Comparison of ENCODE assay signal across 1 cellular context in genomic region chr12:40614923-40615322, GRCh38.
TF ChIP-seq lines count a peak whose summit lies in the region.

No MANE protein-coding gene starts in this region.

TF ChIP-seq in GM12878, 131 proteins besides CTCF, POLR2A, EP300 and RAD21 (continued from another document and continues in another):
- TF ChIP-seq NKRF (conservative IDR thresholded peaks at IDR 0.05) (no peak), MTA2 (IDR thresholded peaks at IDR 0.05; ENCODE audit: low read depth) (peak; percentile 64), NBN (IDR thresholded peaks at IDR 0.05) (no peak), FOS (IDR thresholded peaks at IDR 0.05; ENCODE audit: borderline replicate concordance, extremely low read depth, insufficient read length) (no peak), IRF4 (IDR thresholded peaks at IDR 0.05; ENCODE audit: low read depth, low read length) (peak; percentile 84; the same call in 1 of the 2 replicates), NFXL1 (IDR thresholded peaks at IDR 0.05; ENCODE audit: borderline replicate concordance) (no peak), ATF7 (IDR thresholded peaks at IDR 0.05; ENCODE audit: low read depth) (no peak), KAT2A (conservative IDR thresholded peaks at IDR 0.05; ENCODE audit: control insufficient read depth, low read depth, low read length) (no peak), ZBTB11 (CRISPR knock-in tag; IDR thresholded peaks at IDR 0.05) (no peak), GABPA (IDR thresholded peaks at IDR 0.05; ENCODE audit: low read depth) (peak; percentile 60; the same call in 1 of the 2 replicates), RB1 (IDR thresholded peaks at IDR 0.05; ENCODE audit: borderline replicate concordance) (no peak), FOXM1 (IDR thresholded peaks at IDR 0.05; ENCODE audit: low read depth, low read length) (peak; percentile 81; the same call in 1 of the 2 replicates), KLF5 (IDR thresholded peaks at IDR 0.05; ENCODE audit: partially characterized antibody) (no peak), ASH2L (IDR thresholded peaks at IDR 0.05; ENCODE audit: borderline replicate concordance, low read depth) (no peak), HCFC1 (IDR thresholded peaks at IDR 0.05; ENCODE audit: low read length) (no peak), PKNOX1 (IDR thresholded peaks at IDR 0.05) (no peak), CBX3 (IDR thresholded peaks at IDR 0.05; ENCODE audit: borderline replicate concordance, low read depth) (no peak), ZNF687 (IDR thresholded peaks at IDR 0.05) (no peak), ZNF592 (IDR thresholded peaks at IDR 0.05) (no peak), POLR2AphosphoS2 (IDR thresholded peaks at IDR 0.05; ENCODE audit: low read depth, low read length) (no peak), PAX8 (IDR thresholded peaks at IDR 0.05) (no peak), ZNF24 (IDR thresholded peaks at IDR 0.05) (no peak), BCL3 (IDR thresholded peaks at IDR 0.05; ENCODE audit: borderline replicate concordance, insufficient read depth, low read depth, low read length, poor library complexity, severe bottlenecking) (peak; percentile 80), NR2C1 (IDR thresholded peaks at IDR 0.05) (no peak), POLR2AphosphoS5 (IDR thresholded peaks at IDR 0.05; ENCODE audit: low read length) (no peak), GATAD2B (conservative IDR thresholded peaks at IDR 0.05; ENCODE audit: low read depth) (peak; percentile 46; the same call in 1 of the 2 replicates), MXI1 (IDR thresholded peaks at IDR 0.05; ENCODE audit: low read depth, low read length) (no peak), ETV6 (conservative IDR thresholded peaks at IDR 0.05 in 1 of 2, IDR thresholded peaks at IDR 0.05 in 1 of 2; ENCODE audit: borderline replicate concordance in 1 of 2, low read depth in 1 of 2) (peak in 1 of 2 experiments; percentile 46; a peak in 2 of 4 replicates), DPF2 (IDR thresholded peaks at IDR 0.05) (peak; percentile 66; the same call in 1 of the 2 replicates), EZH2 (IDR thresholded peaks at IDR 0.05; ENCODE audit: borderline replicate concordance, control insufficient read depth, low read depth, low read length) (no peak), ESRRA (IDR thresholded peaks at IDR 0.05; ENCODE audit: low read length) (no peak), MTA3 (IDR thresholded peaks at IDR 0.05; ENCODE audit: borderline replicate concordance, low read length) (peak; percentile 94; the same call in 1 of the 2 replicates), PAX5 (IDR thresholded peaks at IDR 0.05; ENCODE audit: borderline replicate concordance, low read depth, low read length) (0 out of 2 replicates have a peak, but pooled peaks have one; percentile 45), FOXK2 (IDR thresholded peaks at IDR 0.05) (no peak), BACH1 (IDR thresholded peaks at IDR 0.05; ENCODE audit: borderline replicate concordance) (no peak), YY1 (IDR thresholded peaks at IDR 0.05; ENCODE audit: low read depth, low read length) (no peak), ATF2 (IDR thresholded peaks at IDR 0.05; ENCODE audit: low read length) (peak; percentile 91), STAT3 (IDR thresholded peaks at IDR 0.05; ENCODE audit: low read depth, low read length) (no peak), ZBTB40 (IDR thresholded peaks at IDR 0.05; ENCODE audit: borderline replicate concordance) (no peak), RAD51 (IDR thresholded peaks at IDR 0.05) (no peak)
